1 cellular context compared by ENCODE assay signal in the genomic region with DNA sequence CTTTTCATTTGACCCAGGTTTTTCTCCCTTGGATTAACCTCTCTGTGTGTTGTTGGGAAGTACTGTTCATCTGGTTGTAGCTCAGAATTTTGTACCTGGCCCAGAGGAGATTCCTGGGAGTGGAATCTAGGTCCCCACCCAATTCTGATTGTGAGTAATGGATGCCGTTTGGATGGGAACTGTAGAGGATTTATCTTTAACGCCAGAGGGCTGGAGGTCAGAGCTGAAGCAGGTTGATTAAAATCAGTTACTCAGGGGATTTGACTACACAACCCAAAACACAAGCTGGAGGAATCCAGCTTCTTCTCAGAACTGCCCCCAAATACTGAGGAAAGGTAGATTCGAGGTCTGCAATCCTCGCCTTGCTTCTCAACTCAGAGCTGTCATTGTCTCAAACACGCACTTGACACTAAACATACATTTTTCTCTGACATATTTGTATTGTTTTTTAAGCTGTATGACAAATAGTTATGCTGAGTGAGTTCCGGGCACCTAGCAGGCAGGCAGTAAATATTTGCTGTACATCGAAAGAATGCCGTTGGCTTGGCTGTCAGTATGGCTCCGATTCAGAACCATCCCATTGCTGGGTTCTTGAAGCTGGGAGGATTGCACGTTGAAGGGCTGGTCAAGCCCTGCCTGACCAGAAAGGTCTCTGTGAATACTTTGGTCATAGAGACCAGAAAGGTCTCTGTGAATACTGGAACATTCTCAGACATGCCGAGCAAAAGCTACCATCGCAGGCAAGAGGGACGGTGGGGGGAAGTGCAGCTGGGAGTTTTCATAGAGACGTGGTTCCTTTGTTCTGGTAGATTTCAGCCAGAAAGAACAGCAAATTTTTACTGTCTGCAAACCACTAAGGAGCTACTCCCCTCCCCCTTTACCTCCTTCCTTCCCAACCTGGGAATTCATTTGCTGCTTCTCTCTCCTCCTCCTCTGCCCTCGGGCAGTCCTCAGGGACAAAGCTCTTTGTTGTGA.
A peak's percentile ranks its signal among the peaks of the same experiment; 100 is the strongest.
TF ChIP-seq lines count a peak whose summit lies in the region.

No MANE protein-coding gene starts in this region.

TF ChIP-seq in HepG2, 621 proteins besides CTCF, POLR2A, EP300 and RAD21 (continued from another document and continues in another):
- TF ChIP-seq, protein P1, sequence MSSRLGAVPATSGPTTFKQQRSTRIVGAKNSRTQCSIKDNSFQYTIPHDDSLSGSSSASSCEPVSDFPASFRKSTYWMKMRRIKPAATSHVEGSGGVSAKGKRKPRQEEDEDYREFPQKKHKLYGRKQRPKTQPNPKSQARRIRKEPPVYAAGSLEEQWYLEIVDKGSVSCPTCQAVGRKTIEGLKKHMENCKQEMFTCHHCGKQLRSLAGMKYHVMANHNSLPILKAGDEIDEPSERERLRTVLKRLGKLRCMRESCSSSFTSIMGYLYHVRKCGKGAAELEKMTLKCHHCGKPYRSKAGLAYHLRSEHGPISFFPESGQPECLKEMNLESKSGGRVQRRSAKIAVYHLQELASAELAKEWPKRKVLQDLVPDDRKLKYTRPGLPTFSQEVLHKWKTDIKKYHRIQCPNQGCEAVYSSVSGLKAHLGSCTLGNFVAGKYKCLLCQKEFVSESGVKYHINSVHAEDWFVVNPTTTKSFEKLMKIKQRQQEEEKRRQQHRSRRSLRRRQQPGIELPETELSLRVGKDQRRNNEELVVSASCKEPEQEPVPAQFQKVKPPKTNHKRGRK (CRISPR knock-in tag; IDR thresholded peaks at IDR 0.05) = no peak
- TF ChIP-seq TAF15 (IDR thresholded peaks at IDR 0.05; ENCODE audit: low read depth, low read length, poor library complexity, severe bottlenecking) (no peak), ZNF12 (CRISPR knock-in tag; IDR thresholded peaks at IDR 0.05) (no peak), SUZ12 (IDR thresholded peaks at IDR 0.05; ENCODE audit: low read depth, low read length) (no peak), SRY (CRISPR knock-in tag; IDR thresholded peaks at IDR 0.05) (no peak), PLSCR1 (CRISPR knock-in tag; IDR thresholded peaks at IDR 0.05; ENCODE audit: borderline replicate concordance) (no peak), DPF2 (CRISPR knock-in tag; IDR thresholded peaks at IDR 0.05; ENCODE audit: borderline replicate concordance, low read depth) (no peak), CENPT (CRISPR knock-in tag; IDR thresholded peaks at IDR 0.05; ENCODE audit: low read depth) (no peak), HINFP (CRISPR knock-in tag; IDR thresholded peaks at IDR 0.05; ENCODE audit: low read depth) (no peak), SMYD3 (CRISPR knock-in tag; IDR thresholded peaks at IDR 0.05) (no peak), CENPX (CRISPR knock-in tag; IDR thresholded peaks at IDR 0.05) (no peak), BRCA1 (CRISPR knock-in tag; IDR thresholded peaks at IDR 0.05) (no peak), ZEB1 (IDR thresholded peaks at IDR 0.05; ENCODE audit: insufficient replicate concordance, low read depth) (no peak), AFF4 (CRISPR knock-in tag; IDR thresholded peaks at IDR 0.05) (no peak), MEIS2 (CRISPR knock-in tag; IDR thresholded peaks at IDR 0.05) (peak; percentile 56; the same call in 1 of the 2 replicates), PHF21A (CRISPR knock-in tag; IDR thresholded peaks at IDR 0.05) (peak; percentile 27; the same call in 1 of the 2 replicates), ZMAT5 (CRISPR knock-in tag; IDR thresholded peaks at IDR 0.05; ENCODE audit: borderline replicate concordance, low read depth) (no peak), HOXA7 (CRISPR knock-in tag; IDR thresholded peaks at IDR 0.05) (no peak), POGZ (CRISPR knock-in tag; IDR thresholded peaks at IDR 0.05) (no peak), ZNF772 (CRISPR knock-in tag; IDR thresholded peaks at IDR 0.05) (0 out of 2 replicates have a peak, but pooled peaks have one; percentile 25), ZNF792 (CRISPR knock-in tag; IDR thresholded peaks at IDR 0.05) (no peak), EZH2 (conservative IDR thresholded peaks at IDR 0.05; ENCODE audit: low read depth, low read length) (no peak), ATF5 (CRISPR knock-in tag; IDR thresholded peaks at IDR 0.05; ENCODE audit: low read depth) (no peak), NFE2 (CRISPR knock-in tag; IDR thresholded peaks at IDR 0.05) (no peak), IKZF4 (CRISPR knock-in tag; IDR thresholded peaks at IDR 0.05; ENCODE audit: borderline replicate concordance, low read depth, not compliant biosample characterization) (no peak), SOX13 (IDR thresholded peaks at IDR 0.05) (no peak; the same call in 1 of the 2 replicates), SOX13 (CRISPR knock-in tag; conservative IDR thresholded peaks at IDR 0.05 in 1 of 2, IDR thresholded peaks at IDR 0.05 in 1 of 2) (peak in 1 of 2 experiments; percentile 91; a peak in 2 of 4 replicates), SMARCC2 (IDR thresholded peaks at IDR 0.05) (no peak), ZNF816 (CRISPR knock-in tag; IDR thresholded peaks at IDR 0.05; ENCODE audit: borderline replicate concordance) (no peak), ZFP41 (CRISPR knock-in tag; IDR thresholded peaks at IDR 0.05; ENCODE audit: borderline replicate concordance) (no peak), ZNF501 (CRISPR knock-in tag; IDR thresholded peaks at IDR 0.05) (no peak), TBX2 (CRISPR knock-in tag; IDR thresholded peaks at IDR 0.05; ENCODE audit: borderline replicate concordance) (peak; percentile 64; the same call in 1 of the 2 replicates), SOX5 (CRISPR knock-in tag; IDR thresholded peaks at IDR 0.05; ENCODE audit: borderline replicate concordance) (peak; percentile 94), JUND (CRISPR knock-in tag; IDR thresholded peaks at IDR 0.05) (no peak), SRF (IDR thresholded peaks at IDR 0.05; ENCODE audit: low read depth, low read length) (no peak), FOXC1 (CRISPR knock-in tag; IDR thresholded peaks at IDR 0.05; ENCODE audit: borderline replicate concordance) (no peak), RARG (CRISPR knock-in tag; IDR thresholded peaks at IDR 0.05; ENCODE audit: low read depth) (no peak), ZZZ3 (CRISPR knock-in tag; IDR thresholded peaks at IDR 0.05; ENCODE audit: borderline replicate concordance) (no peak), FOXP4 (CRISPR knock-in tag; IDR thresholded peaks at IDR 0.05) (peak; percentile 68), CBX1 (IDR thresholded peaks at IDR 0.05; ENCODE audit: low read depth) (no peak), CENPBD1 (CRISPR knock-in tag; IDR thresholded peaks at IDR 0.05; ENCODE audit: borderline replicate concordance, low read depth) (no peak)
- TF ChIP-seq, protein P2, sequence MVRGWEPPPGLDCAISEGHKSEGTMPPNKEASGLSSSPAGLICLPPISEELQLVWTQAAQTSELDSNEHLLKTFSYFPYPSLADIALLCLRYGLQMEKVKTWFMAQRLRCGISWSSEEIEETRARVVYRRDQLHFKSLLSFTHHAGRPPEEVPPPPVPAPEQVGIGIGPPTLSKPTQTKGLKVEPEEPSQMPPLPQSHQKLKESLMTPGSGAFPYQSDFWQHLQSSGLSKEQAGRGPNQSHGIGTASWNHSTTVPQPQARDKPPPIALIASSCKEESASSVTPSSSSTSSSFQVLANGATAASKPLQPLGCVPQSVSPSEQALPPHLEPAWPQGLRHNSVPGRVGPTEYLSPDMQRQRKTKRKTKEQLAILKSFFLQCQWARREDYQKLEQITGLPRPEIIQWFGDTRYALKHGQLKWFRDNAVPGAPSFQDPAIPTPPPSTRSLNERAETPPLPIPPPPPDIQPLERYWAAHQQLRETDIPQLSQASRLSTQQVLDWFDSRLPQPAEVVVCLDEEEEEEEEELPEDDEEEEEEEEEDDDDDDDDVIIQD (CRISPR knock-in tag; IDR thresholded peaks at IDR 0.05; ENCODE audit: low read depth) = no peak
- TF ChIP-seq, protein P3, sequence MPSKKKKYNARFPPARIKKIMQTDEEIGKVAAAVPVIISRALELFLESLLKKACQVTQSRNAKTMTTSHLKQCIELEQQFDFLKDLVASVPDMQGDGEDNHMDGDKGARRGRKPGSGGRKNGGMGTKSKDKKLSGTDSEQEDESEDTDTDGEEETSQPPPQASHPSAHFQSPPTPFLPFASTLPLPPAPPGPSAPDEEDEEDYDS (CRISPR knock-in tag; IDR thresholded peaks at IDR 0.05) = no peak
- TF ChIP-seq, protein P4, sequence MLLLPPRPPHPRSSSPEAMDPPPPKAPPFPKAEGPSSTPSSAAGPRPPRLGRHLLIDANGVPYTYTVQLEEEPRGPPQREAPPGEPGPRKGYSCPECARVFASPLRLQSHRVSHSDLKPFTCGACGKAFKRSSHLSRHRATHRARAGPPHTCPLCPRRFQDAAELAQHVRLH (CRISPR knock-in tag; IDR thresholded peaks at IDR 0.05; ENCODE audit: borderline replicate concordance, low read depth) = no peak
